Comparison of ENCODE assay signal across 8 cellular contexts in genomic region chr22:30591191-30591587, GRCh38. TPM values are rescaled to one million over a fixed set of nuclear protein-coding genes. Genes with fewer than 3 reads are reported as not detected.
DNase-seq lines count a peak whose midpoint lies in the region; ATAC-seq and TF ChIP-seq lines count a peak whose summit lies in the region.

No MANE protein-coding gene starts in this region.

- peak; percentile 8 to 18 for DNase-seq in stimulated activated naive CD8-positive, alpha-beta T cell treated with anti-CD3 and anti-CD28 coated beads, Interleukin-15, amount 100 ng/mL, for 72 hours
- DNase-seq in stimulated activated naive CD8-positive, alpha-beta T cell treated with anti-CD3 and anti-CD28 coated beads, Interleukin-15, Interleukin-2, amounts not matched to agents 100 U/mL and 50 U/mL, for 24 hours: no peak
- DNase-seq in astrocyte of the hippocampus (ENCODE audit: low read depth, low spot score) (peak; percentile 41), right lobe of liver (no peak), chondrocyte (ENCODE audit: low spot score) (no peak), retina (no peak)
- DNase-seq in activated T-cell treated with anti-CD3 and anti-CD28 coated beads, Interleukin-2, amount 50 U/mL, for 24 hours: no peak

- intact Hi-C loops in right lobe of liver (cut with DNase I): no loop called here

- no peaks in the 10 kb centered on the region for H3K36me3 Mint-ChIP-seq in activated T-cell treated with anti-CD3 and anti-CD28 coated beads, Interleukin-2, amount 50 U/mL, for 24 hours (ENCODE audit: low read depth)
- peaks cover 21% of the 10 kb centered on the region for H3K36me3 Mint-ChIP-seq in chondrocyte (ENCODE audit: low read depth)

- H3K27me3 ChIP-seq in right lobe of liver: no peaks in the 10 kb centered on the region

- TF ChIP-seq POLR2A in right lobe of liver (IDR thresholded peaks at IDR 0.05): no peak

- no peak for ATAC-seq in stimulated activated naive CD8-positive, alpha-beta T cell treated with anti-CD3 and anti-CD28 coated beads, Interleukin-15, amount 100 ng/mL, for 72 hours
- ATAC-seq in stimulated activated naive CD8-positive, alpha-beta T cell treated with anti-CD3 and anti-CD28 coated beads, Interleukin-15, Interleukin-2, amounts not matched to agents 100 U/mL and 50 U/mL, for 24 hours: no peak
- ATAC-seq in right lobe of liver: no peak
- no peak for ATAC-seq in GM21390 (IDR thresholded peaks at IDR 0.05; ENCODE audit: unreplicated experiment)

- TF ChIP-seq CTCF in right lobe of liver (IDR thresholded peaks at IDR 0.05) (no peak), chondrocyte (IDR thresholded peaks at IDR 0.05) (no peak)

- no peaks in the 10 kb centered on the region for H3K4me1 Mint-ChIP-seq in stimulated activated naive CD8-positive, alpha-beta T cell treated with anti-CD3 and anti-CD28 coated beads, Interleukin-15, amount 100 ng/mL, for 72 hours
- peaks cover 8% of the 10 kb centered on the region for H3K4me1 Mint-ChIP-seq in activated T-cell treated with anti-CD3 and anti-CD28 coated beads, Interleukin-2, amount 50 U/mL, for 24 hours (ENCODE audit: low read depth)
- no peaks in the 10 kb centered on the region for H3K4me1 Mint-ChIP-seq in chondrocyte (ENCODE audit: low read depth)

- H3K9me3 ChIP-seq in right lobe of liver: no peaks in the 10 kb centered on the region

- H3K27me3 Mint-ChIP-seq in stimulated activated naive CD8-positive, alpha-beta T cell treated with anti-CD3 and anti-CD28 coated beads, Interleukin-15, amount 100 ng/mL, for 72 hours: no peaks in the 10 kb centered on the region
- H3K27me3 Mint-ChIP-seq in activated T-cell treated with anti-CD3 and anti-CD28 coated beads, Interleukin-2, amount 50 U/mL, for 24 hours: peaks cover 12% of the 10 kb centered on the region
- H3K27me3 Mint-ChIP-seq in chondrocyte (ENCODE audit: low read depth): peaks cover 3% of the 10 kb centered on the region

- peaks cover 0 to 29% (median 22%) of the 10 kb centered on the region in 4 donors for H3K36me3 ChIP-seq in right lobe of liver

- 5% methylated on average over 12 of the region's 14 CpGs for WGBS in right lobe of liver (ENCODE audit: insufficient coverage, low coverage, low lambda C conversion rate, missing lambda C conversion rate)

- H3K4me3 Mint-ChIP-seq in stimulated activated naive CD8-positive, alpha-beta T cell treated with anti-CD3 and anti-CD28 coated beads, Interleukin-15, amount 100 ng/mL, for 72 hours: no peak overlapping the region
- no peak overlapping the region for H3K4me3 Mint-ChIP-seq in activated T-cell treated with anti-CD3 and anti-CD28 coated beads, Interleukin-2, amount 50 U/mL, for 24 hours
- no peak overlapping the region for H3K4me3 Mint-ChIP-seq in chondrocyte (ENCODE audit: unreplicated experiment)

- H3K4me3 ChIP-seq in right lobe of liver: peak overlapping the region; percentile 84 to 88 (median 85)

- no peak overlapping the region for H3K27ac Mint-ChIP-seq in stimulated activated naive CD8-positive, alpha-beta T cell treated with anti-CD3 and anti-CD28 coated beads, Interleukin-15, amount 100 ng/mL, for 72 hours
- H3K27ac Mint-ChIP-seq in activated T-cell treated with anti-CD3 and anti-CD28 coated beads, Interleukin-2, amount 50 U/mL, for 24 hours: no peak overlapping the region
- H3K27ac Mint-ChIP-seq in chondrocyte (ENCODE audit: unreplicated experiment): no peak overlapping the region

- peaks cover 0 to 14% (median 5%) of the 10 kb centered on the region in 4 donors for H3K4me1 ChIP-seq in right lobe of liver

- H3K27ac ChIP-seq in right lobe of liver: peak overlapping the region; percentile 67 to 84 (median 82)

- no peaks in the 10 kb centered on the region for H3K9me3 Mint-ChIP-seq in stimulated activated naive CD8-positive, alpha-beta T cell treated with anti-CD3 and anti-CD28 coated beads, Interleukin-15, amount 100 ng/mL, for 72 hours
- H3K9me3 Mint-ChIP-seq in activated T-cell treated with anti-CD3 and anti-CD28 coated beads, Interleukin-2, amount 50 U/mL, for 24 hours: no peaks in the 10 kb centered on the region
- H3K9me3 Mint-ChIP-seq in chondrocyte (ENCODE audit: low read depth): no peaks in the 10 kb centered on the region

RNA-seq across cellular contexts. Expression of gene PES1, which starts 0.5 kb away (rescaled TPM):
- 10 to 100 TPM; 21.9 to 35.7 (median 31.4) TPM for total RNA-seq in right lobe of liver
- total RNA-seq in chondrocyte: 53.6 to 61.7 TPM (median 56.4 TPM) in 3 replicates

RNA-seq across cellular contexts. Expression of gene TCN2, which starts 15.8 kb away (rescaled TPM):
- 10 to 100 TPM in 5 of 6 experiments, 1 to 10 TPM in 1; 8.9 to 14.6 (median 12.8) TPM for total RNA-seq in right lobe of liver
- 10.4 to 14.9 TPM (median 11.5 TPM) in 3 replicates for total RNA-seq in chondrocyte

RNA-seq across cellular contexts. Expression of gene GAL3ST1, which starts 16.7 kb away (rescaled TPM):
- total RNA-seq in right lobe of liver (1 to 10 TPM in 5 of 6 experiments, under 1 TPM in 1; 0.58 to 7.0 (median 3.3) TPM), chondrocyte (0.82 to 3.9 TPM (median 2.8 TPM) in 3 replicates)

RNA-seq across cellular contexts. Expression of gene SLC35E4, which starts 44.4 kb away (rescaled TPM):
- total RNA-seq in right lobe of liver (1 to 10 TPM in 2 of 6 experiments, under 1 TPM in 4; 0.22 to 1.7 (median 0.48) TPM), chondrocyte (5.3 to 7.9 TPM (median 7.6 TPM) in 3 replicates)

RNA-seq across cellular contexts. Expression of gene SEC14L6, which starts 44.6 kb away (rescaled TPM):
- total RNA-seq in right lobe of liver (under 1 TPM in 5 of 6 experiments, not detected in 1; 0.06 to 0.39 (median 0.12) TPM), chondrocyte (0.77 to 2.0 TPM (median 1.2 TPM) in 3 replicates)

Comparison
In these comparisons a context has a peak if more than half of its experiments do, and no peak if none do; other contexts are left out.
1. DNase-seq: peak in stimulated activated naive CD8-positive, alpha-beta T cell treated with anti-CD3 and anti-CD28 coated beads, Interleukin-15, amount 100 ng/mL, for 72 hours (2 of 2) and astrocyte of the hippocampus (single experiment); none in stimulated activated naive CD8-positive, alpha-beta T cell treated with anti-CD3 and anti-CD28 coated beads, Interleukin-15, Interleukin-2, amounts not matched to agents 100 U/mL and 50 U/mL, for 24 hours (single experiment), right lobe of liver (0 of 3), activated T-cell treated with anti-CD3 and anti-CD28 coated beads, Interleukin-2, amount 50 U/mL, for 24 hours (single experiment), chondrocyte (single experiment) and retina (single experiment).